Comparison of ENCODE assay signal across 8 cellular contexts in genomic region chr19:21358768-21359451, GRCh38.
A peak's percentile ranks its signal among the peaks of the same experiment; 100 is the strongest.
DNase-seq lines count a peak whose midpoint lies in the region; ATAC-seq and TF ChIP-seq lines count a peak whose summit lies in the region.

Gene ZNF738 (plus strand): TSS chr19:21359000. CDS start chr19:21359141, 141 bp downstream.

- peak within 1 kb of the TSS; percentile 74 for H3K4me3 ChIP-seq in AG04449 (ENCODE audit: low read depth, low read length)
- H3K4me3 ChIP-seq in choroid plexus epithelial cell (ENCODE audit: low read depth, low read length), result peak within 1 kb of the TSS; percentile 84

- TF ChIP-seq CTCF in AG04449 (IDR thresholded peaks at IDR 0.05; ENCODE audit: insufficient read depth, low read length, missing control alignments) (no peak), choroid plexus epithelial cell (conservative IDR thresholded peaks at IDR 0.05; ENCODE audit: low read depth, low read length) (no peak)

- POLR2A ChIA-PET in AG04449 (lab: Yijun Ruan, JAX), result interaction anchor here (0.7 to 2.2 kb wide), 3 partner anchors 9 to 436 kb away, joined by 3 to 11 read pairs (median 3); partner anchors contain the start of genes ZNF708 and ZNF85

- CTCF ChIA-PET in AG04449 (lab: Yijun Ruan, JAX), result interaction anchor here (1.0 kb wide), 1 partner anchor 29 kb away, joined by 3 read pairs; the partner anchor contains the start of gene ZNF708

- ATAC-seq in GM18870 (IDR thresholded peaks at IDR 0.05; ENCODE audit: unreplicated experiment) (peak; percentile 96), HG03108 (IDR thresholded peaks at IDR 0.05; ENCODE audit: unreplicated experiment) (peak; percentile 97)

- peak; percentile 78 for DNase-seq in AG04449 (ENCODE audit: low read depth, low spot score)
- DNase-seq in NCI-H2227 treated with DMSO at 0.1 percent for 48 hours (lab: John Stamatoyannopoulos, UW), result peak; percentile 86
- DNase-seq in activated CD4-positive, alpha-beta T cell treated with anti-CD3 and anti-CD28 coated beads for 24 hours (ENCODE audit: low read depth in 2 of 2), result peak; percentile 69 to 73
- DNase-seq in choroid plexus epithelial cell (ENCODE audit: low read depth), result peak; percentile 98
- peak; percentile 92 for DNase-seq in kidney glomerular epithelial cell (lab: John Stamatoyannopoulos, UW)
- peak; percentile 78 for DNase-seq in stimulated activated CD4-positive, alpha-beta T cell treated with anti-CD3 and anti-CD28 coated beads, Interleukin-15, amount 100 ng/mL, for 48 hours (ENCODE audit: low read depth in 2 of 2)

Comparison
In these comparisons a context has a peak if more than half of its experiments do, and no peak if none do; other contexts are left out.
1. Peak in every context shown above with its lines: DNase-seq, ATAC-seq and H3K4me3 ChIP-seq.